Comparison of ENCODE assay signal across 7 cellular contexts in genomic region chr7:2219606-2220005, GRCh38.
"Had no signal": no experiment of that assay in that cellular context is flagged by ENCODE, and none has a peak within 500 bp of the region (broad histone marks: within the 10 kb centered on the region; RNA-seq: fewer than 3 reads in every experiment).

No MANE protein-coding gene starts in this region.

- H3K36me3 Mint-ChIP-seq: IgD-negative memory B cell had no signal

- H3K4me3 Mint-ChIP-seq: HFFc6, IgD-negative memory B cell had no signal

- H3K4me1 ChIP-seq: HAP-1 had no signal

- ATAC-seq: HCT116 had no signal

- H3K27ac Mint-ChIP-seq: HFFc6, IgD-negative memory B cell had no signal

- H3K27me3 Mint-ChIP-seq: IgD-negative memory B cell had no signal

- H3K9me3 Mint-ChIP-seq: HFFc6, IgD-negative memory B cell had no signal

- H3K9me3 ChIP-seq: HAP-1 had no signal

- H3K9ac ChIP-seq: GM23248 had no signal

- H3K4me3 ChIP-seq: GM23248, HAP-1 had no signal

- H3K27ac ChIP-seq: GM23248 had no signal

- DNase-seq: GM23248, GOT3, HFFc6, KBM-7 had no signal

- H2AFZ ChIP-seq: GM23248 had no signal
